Comparison of ENCODE assay signal across 8 cellular contexts in genomic region chr5:115843444-115844130, GRCh38. TPM values are rescaled to one million over a fixed set of nuclear protein-coding genes. Genes with fewer than 3 reads are reported as not detected.
DNase-seq lines count a peak whose midpoint lies in the region; ATAC-seq and TF ChIP-seq lines count a peak whose summit lies in the region.

No MANE protein-coding gene starts in this region.

- no peaks in the 10 kb centered on the region for H3K27me3 ChIP-seq in CD8-positive, alpha-beta T cell (ENCODE audit: insufficient read depth, low read length)
- H3K27me3 ChIP-seq in MG63 (no peaks in the 10 kb centered on the region), neuron (ENCODE audit: insufficient read depth, low read length) (no peaks in the 10 kb centered on the region), colonic mucosa (no peaks in the 10 kb centered on the region)

- H2AFZ ChIP-seq in neuron (ENCODE audit: low read depth, low read length): no peak overlapping the region

- intact Hi-C loops in CD8-positive, alpha-beta T cell (cut with DNase I, micrococcal nuclease): loop anchor here (5.0 kb wide), 3 partner anchors 224 to 676 kb away; partner anchors contain the start of genes PGGT1B (in 1 of the 2) and TRIM36 (in 1 of the 2)
- intact Hi-C loops in colonic mucosa (cut with DNase I): loop anchor here (5.0 kb wide), 1 partner anchor 221 kb away; no protein-coding TSS in a partner anchor

- no peaks in the 10 kb centered on the region for H3K36me3 ChIP-seq in CD8-positive, alpha-beta T cell (ENCODE audit: insufficient read depth, low read length)
- peaks cover 2% of the 10 kb centered on the region; the same call in 1 of the 2 replicates for H3K36me3 ChIP-seq in MG63
- no peaks in the 10 kb centered on the region for H3K36me3 ChIP-seq in neuron (ENCODE audit: insufficient read depth, low read length)
- no peaks in the 10 kb centered on the region for H3K36me3 ChIP-seq in colonic mucosa

- DNase-seq in CD8-positive, alpha-beta T cell: no peak
- DNase-seq in MG63 (no peak), chondrocyte (ENCODE audit: low spot score) (no peak), NCI-H774 (lab: John Stamatoyannopoulos, UW) (no peak), colonic mucosa (no peak)

- peaks cover 22% of the 10 kb centered on the region for H3K4me1 ChIP-seq in CD8-positive, alpha-beta T cell (ENCODE audit: insufficient read depth, low read length)
- H3K4me1 ChIP-seq in neuron (ENCODE audit: insufficient read depth, low read length) (peaks cover 33% of the 10 kb centered on the region), colonic mucosa (peaks cover 18% of the 10 kb centered on the region)

- H3K27ac ChIP-seq in CD8-positive, alpha-beta T cell (ENCODE audit: low read depth, low read length): no peak overlapping the region
- no peak overlapping the region for H3K27ac ChIP-seq in colonic mucosa

- H3K4me3 ChIP-seq in CD8-positive, alpha-beta T cell (ENCODE audit: low read depth, low read length): no peak overlapping the region
- peak overlapping the region; percentile 88 for H3K4me3 ChIP-seq in MG63
- H3K4me3 ChIP-seq in neuron (ENCODE audit: low read length): peak overlapping the region; percentile 89
- no peak overlapping the region for H3K4me3 ChIP-seq in colonic mucosa

- CTCF ChIA-PET in CD8-positive, alpha-beta T cell (lab: Charles Lee): interaction anchor here (0.8 to 1.5 kb wide), 2 partner anchors 21 to 209 kb away, joined by 3 to 4 read pairs; no protein-coding TSS in a partner anchor

- H3K9me3 Mint-ChIP-seq in CD8-positive, alpha-beta T cell: no peaks in the 10 kb centered on the region
- no peaks in the 10 kb centered on the region for H3K9me3 Mint-ChIP-seq in chondrocyte (ENCODE audit: low read depth)

- POLR2A ChIA-PET in CD8-positive, alpha-beta T cell (lab: Charles Lee): interaction anchor here (2.5 to 3.5 kb wide), 2 partner anchors 242 to 299 kb away, joined by 12 to 13 read pairs; partner anchors contain the start of genes COMMD10 and FEM1C

- H3K4me3 Mint-ChIP-seq in CD8-positive, alpha-beta T cell: peak overlapping the region; percentile 96
- H3K4me3 Mint-ChIP-seq in chondrocyte (ENCODE audit: unreplicated experiment): peak overlapping the region; percentile 80

- ATAC-seq in CD8-positive, alpha-beta T cell: no peak
- ATAC-seq in HG03045 (IDR thresholded peaks at IDR 0.05; ENCODE audit: unreplicated experiment): no peak
- no peak for ATAC-seq in GM18519 (IDR thresholded peaks at IDR 0.05; ENCODE audit: low FRiP score, unreplicated experiment)

- no peak for TF ChIP-seq CTCF in CD8-positive, alpha-beta T cell (IDR thresholded peaks at IDR 0.05)
- no peak for TF ChIP-seq CTCF in chondrocyte (IDR thresholded peaks at IDR 0.05)
- TF ChIP-seq CTCF in colonic mucosa (IDR thresholded peaks at IDR 0.05): no peak

- no peak overlapping the region for H3K9ac ChIP-seq in colonic mucosa (ENCODE audit: low read depth in 2 of 2, low read length in 2 of 2)

- H3K36me3 Mint-ChIP-seq in CD8-positive, alpha-beta T cell: peaks cover 12% of the 10 kb centered on the region
- H3K36me3 Mint-ChIP-seq in chondrocyte (ENCODE audit: low read depth): no peaks in the 10 kb centered on the region

- peak overlapping the region; percentile 96 for H3K27ac Mint-ChIP-seq in CD8-positive, alpha-beta T cell
- peak overlapping the region; percentile 83 for H3K27ac Mint-ChIP-seq in chondrocyte (ENCODE audit: unreplicated experiment)

- peaks cover 52% of the 10 kb centered on the region for H3K4me1 Mint-ChIP-seq in CD8-positive, alpha-beta T cell (ENCODE audit: low read depth)
- peaks cover 50% of the 10 kb centered on the region for H3K4me1 Mint-ChIP-seq in chondrocyte (ENCODE audit: low read depth)

- H3K9me3 ChIP-seq in CD8-positive, alpha-beta T cell (ENCODE audit: low read length): no peaks in the 10 kb centered on the region
- H3K9me3 ChIP-seq in MG63: no peaks in the 10 kb centered on the region
- no peaks in the 10 kb centered on the region for H3K9me3 ChIP-seq in neuron (ENCODE audit: low read length)
- no peaks in the 10 kb centered on the region for H3K9me3 ChIP-seq in colonic mucosa

- H3K27me3 Mint-ChIP-seq in CD8-positive, alpha-beta T cell (ENCODE audit: low read depth): no peaks in the 10 kb centered on the region
- no peaks in the 10 kb centered on the region for H3K27me3 Mint-ChIP-seq in chondrocyte (ENCODE audit: low read depth)

RNA-seq across cellular contexts. Expression of gene AP3S1, which starts 1.9 kb away (rescaled TPM):
- 10 to 100 TPM; 36.5 to 43.5 TPM for total RNA-seq in CD8-positive, alpha-beta T cell
- 50.5 and 177 TPM in 2 replicates for total RNA-seq in MG63 (2014; rRNA removed; shearing (Covaris generic); ENCODE audit: low replicate concordance)
- total RNA-seq in chondrocyte: 105 to 133 TPM (median 124 TPM) in 3 replicates
- total RNA-seq in colonic mucosa: 100 to 1,000 TPM in 1 of 2 donors, 10 to 100 TPM in 1; 56.7 to 105 TPM

RNA-seq across cellular contexts. Expression of gene ATG12, which starts 2.2 kb away (rescaled TPM):
- total RNA-seq in CD8-positive, alpha-beta T cell: 10 to 100 TPM; 62.5 to 68.3 TPM
- total RNA-seq in MG63 (2014; rRNA removed; shearing (Covaris generic); ENCODE audit: low replicate concordance): 102 and 108 TPM in 2 replicates
- total RNA-seq in chondrocyte: 45.4 to 57.9 TPM (median 48.0 TPM) in 3 replicates
- total RNA-seq in colonic mucosa: 10 to 100 TPM; 24.5 to 38.9 TPM

RNA-seq across cellular contexts. Expression of gene CDO1, which starts 27.1 kb away (rescaled TPM):
- total RNA-seq in CD8-positive, alpha-beta T cell: not detected
- total RNA-seq in MG63 (2014; rRNA removed; shearing (Covaris generic); ENCODE audit: low replicate concordance): not detected in 2 replicates
- 2.8 to 7.1 TPM (median 3.3 TPM) in 3 replicates for total RNA-seq in chondrocyte
- under 1 TPM; 0.27 to 0.58 TPM for total RNA-seq in colonic mucosa

Comparison
In these comparisons a context has a peak if more than half of its experiments do, and no peak if none do; other contexts are left out.
1. H3K4me3 ChIP-seq: peak in MG63 (single experiment) and neuron (single experiment); none in CD8-positive, alpha-beta T cell (single experiment) and colonic mucosa (single experiment).